Comparison of ENCODE assay signal across 9 cellular contexts in the genomic region with DNA sequence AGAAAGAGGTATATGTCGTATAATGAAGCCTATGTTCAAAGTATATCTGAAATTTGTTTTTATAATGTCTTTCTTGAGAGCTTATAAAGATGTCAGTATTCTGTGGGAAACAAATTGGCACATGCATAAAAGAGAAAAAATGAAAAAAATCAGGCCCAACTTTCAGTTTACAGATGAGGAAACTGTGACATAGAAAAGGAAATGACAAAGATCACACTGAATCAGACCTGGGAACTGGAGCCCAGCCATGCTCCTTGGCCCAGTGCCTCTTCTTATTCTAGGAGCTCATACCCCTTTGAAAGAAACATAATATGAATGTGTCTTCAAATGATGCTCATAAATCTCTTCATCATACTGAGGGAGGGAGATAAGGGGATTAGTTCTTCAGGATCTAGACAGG. TPM values are rescaled to one million over a fixed set of nuclear protein-coding genes. Genes with fewer than 3 reads are reported as not detected.
DNase-seq lines count a peak whose midpoint lies in the region; ATAC-seq and TF ChIP-seq lines count a peak whose summit lies in the region.
"Had no signal": no experiment of that assay in that cellular context is flagged by ENCODE, and none has a peak within 500 bp of the region (broad histone marks: within the 10 kb centered on the region; RNA-seq: fewer than 3 reads in every experiment).

No MANE protein-coding gene starts in this region.

- WGBS in mammary epithelial cell (ENCODE audit: low coverage, missing lambda C conversion rate) = 85% methylated on average over 1 of the region's 1 CpG

- H3K79me2 ChIP-seq in mammary epithelial cell (ENCODE audit: insufficient read depth, low read length) = peaks cover 14% of the 10 kb centered on the region

- H2AFZ ChIP-seq in mammary epithelial cell (ENCODE audit: low read depth, low read length) = no peak overlapping the region

- H3K27ac Mint-ChIP-seq in CD8-positive, alpha-beta T cell = peak overlapping the region; percentile 37
- peak overlapping the region in 4 of 6 donors; percentile 33 to 93 (median 88) for H3K27ac Mint-ChIP-seq in naive B cell

- no peaks in the 10 kb centered on the region for H3K36me3 ChIP-seq in CD8-positive, alpha-beta T cell (ENCODE audit: insufficient read depth, low read length)
- H3K36me3 ChIP-seq in MG63 (peaks cover 42% of the 10 kb centered on the region), mammary epithelial cell (ENCODE audit: insufficient read depth, low read length) (no peaks in the 10 kb centered on the region)

- peaks cover 12% of the 10 kb centered on the region for H3K4me1 ChIP-seq in CD8-positive, alpha-beta T cell (ENCODE audit: insufficient read depth, low read length)
- H3K4me1 ChIP-seq in mammary epithelial cell (ENCODE audit: insufficient read depth, low read length) = peaks cover 5% of the 10 kb centered on the region

- POLR2A ChIA-PET in CD8-positive, alpha-beta T cell (lab: Charles Lee) = interaction anchor here (2.2 to 2.4 kb wide), 2 partner anchors 97 to 108 kb away, joined by 7 to 8 read pairs; partner anchors contain the start of gene ATP13A3

- peaks cover 23% of the 10 kb centered on the region for H3K9me3 Mint-ChIP-seq in CD8-positive, alpha-beta T cell
- peaks cover 0 to 9% (median 7%) of the 10 kb centered on the region in 7 donors for H3K9me3 Mint-ChIP-seq in naive B cell

- H3K9ac ChIP-seq in mammary epithelial cell (ENCODE audit: insufficient read depth, low read length) = no peak overlapping the region

- no peak for DNase-seq in CD8-positive, alpha-beta T cell
- DNase-seq in MG63 = peak; percentile 59
- DNase-seq in mammary epithelial cell = no peak
- DNase-seq in naive B cell = no peak
- DNase-seq in DMS79 (lab: John Stamatoyannopoulos, UW) = no peak
- DNase-seq: NCI-H1417 treated with DMSO at 0.1 percent for 48 hours had no signal

- TF ChIP-seq CTCF in CD8-positive, alpha-beta T cell (IDR thresholded peaks at IDR 0.05) = no peak
- TF ChIP-seq CTCF in mammary epithelial cell (conservative IDR thresholded peaks at IDR 0.05 in 1 of 2, IDR thresholded peaks at IDR 0.05 in 1 of 2; ENCODE audit: extremely low read depth in 1 of 2, insufficient read depth in 1 of 2, low read depth in 1 of 2, low read length in 2 of 2) = no peak

- no TSS peak for BruUV-seq in mammary epithelial cell (replicated peaks; lab: Mats Ljungman, UMichigan)

- no peaks in the 10 kb centered on the region for H3K9me3 ChIP-seq in CD8-positive, alpha-beta T cell (ENCODE audit: low read length)
- H3K9me3 ChIP-seq in MG63 = no peaks in the 10 kb centered on the region
- no peaks in the 10 kb centered on the region for H3K9me3 ChIP-seq in mammary epithelial cell (replicated peaks; ENCODE audit: insufficient read depth, low read length)

- no peaks in the 10 kb centered on the region for H3K27me3 Mint-ChIP-seq in CD8-positive, alpha-beta T cell (ENCODE audit: low read depth)
- H3K27me3 Mint-ChIP-seq in naive B cell = no peaks in the 10 kb centered on the region

- dilution Hi-C loops in mammary epithelial cell (cut with HindIII; ENCODE audit: low sequenced_read_pairs) = loop anchor here (5.0 kb wide), 1 partner anchor 98 kb away; the partner anchor contains the start of gene ATP13A3

- peak overlapping the region; percentile 91 for H3K4me3 Mint-ChIP-seq in CD8-positive, alpha-beta T cell
- H3K4me3 Mint-ChIP-seq in naive B cell = peak overlapping the region in 7 of 8 donors; percentile 5 to 97 (median 95)

- ATAC-seq in CD8-positive, alpha-beta T cell = no peak
- no peak for ATAC-seq in naive B cell (ENCODE audit: low read depth in 2 of 2)
- ATAC-seq in HG03342 (IDR thresholded peaks at IDR 0.05; ENCODE audit: unreplicated experiment) = no peak
- ATAC-seq in GM19452 (IDR thresholded peaks at IDR 0.05; ENCODE audit: unreplicated experiment) = no peak
- no peak for ATAC-seq in HG03097 (IDR thresholded peaks at IDR 0.05; ENCODE audit: low FRiP score, unreplicated experiment)

- no peaks in the 10 kb centered on the region for H3K27me3 ChIP-seq in CD8-positive, alpha-beta T cell (ENCODE audit: insufficient read depth, low read length)
- H3K27me3 ChIP-seq in MG63 (no peaks in the 10 kb centered on the region), mammary epithelial cell (ENCODE audit: insufficient read depth, low read length) (no peaks in the 10 kb centered on the region)

- no peak overlapping the region for H3K27ac ChIP-seq in CD8-positive, alpha-beta T cell (ENCODE audit: low read depth, low read length)
- H3K27ac ChIP-seq in mammary epithelial cell (ENCODE audit: insufficient read depth, low read depth, low read length) = peak overlapping the region; percentile 82

- peaks cover 9% of the 10 kb centered on the region for H3K36me3 Mint-ChIP-seq in CD8-positive, alpha-beta T cell
- no peaks in the 10 kb centered on the region for H3K36me3 Mint-ChIP-seq in naive B cell

- H3K4me2 ChIP-seq in mammary epithelial cell (ENCODE audit: insufficient read depth, low read depth, low read length) = peak overlapping the region; percentile 93

- H4K20me1 ChIP-seq in mammary epithelial cell (ENCODE audit: insufficient read depth, low read length) = no peaks in the 10 kb centered on the region

- H3K4me1 Mint-ChIP-seq in CD8-positive, alpha-beta T cell (ENCODE audit: low read depth) = peaks cover 10% of the 10 kb centered on the region
- H3K4me1 Mint-ChIP-seq in naive B cell = peaks cover 9 to 21% (median 16%) of the 10 kb centered on the region in 3 donors

- CTCF ChIA-PET in CD8-positive, alpha-beta T cell (lab: Charles Lee) = interaction anchor here (1.0 kb wide), 2 partner anchors 9 to 10 kb away, joined by 3 to 5 read pairs; no protein-coding TSS in a partner anchor
- CTCF ChIA-PET in mammary epithelial cell (lab: Charles Lee; ENCODE audit: low non-redundant PET) = no interaction called here

- in situ Hi-C loops in mammary epithelial cell (cut with MboI; ENCODE audit: low sequenced_read_pairs in 2 of 2) = loop anchor here in 1 of 2 donors (5.0 kb wide), 1 partner anchor 103 kb away; no protein-coding TSS in a partner anchor

- intact Hi-C loops in CD8-positive, alpha-beta T cell (cut with DNase I, micrococcal nuclease) = loop anchor here in 1 of 2 experiments (5.0 kb wide), 1 partner anchor 87 kb away; the partner anchor contains the start of gene LSG1
- intact Hi-C loops in mammary epithelial cell (cut with micrococcal nuclease) = no loop called here

- H3K4me3 ChIP-seq in CD8-positive, alpha-beta T cell (ENCODE audit: low read depth, low read length) = no peak overlapping the region
- peak overlapping the region; percentile 99 for H3K4me3 ChIP-seq in MG63
- H3K4me3 ChIP-seq in mammary epithelial cell (replicated peaks in 1 of 3; ENCODE audit: insufficient read depth in 1 of 3, low read depth in 2 of 3, low read length in 3 of 3) = peak overlapping the region in 2 of 3 experiments; percentile 85 to 87

RNA-seq across cellular contexts. Expression of gene TMEM44, which starts 48.4 kb away (rescaled TPM):
- total RNA-seq in CD8-positive, alpha-beta T cell = 1 to 10 TPM; 1.0 to 2.4 TPM
- 15.4 and 40.9 TPM in 2 replicates for total RNA-seq in MG63 (2014; rRNA removed; shearing (Covaris generic); ENCODE audit: low replicate concordance)
- total RNA-seq in mammary epithelial cell = 10 to 100 TPM; 12.0 to 21.1 TPM
- 14.0 TPM for polyA plus RNA-seq in mammary epithelial cell
- polyA minus RNA-seq in mammary epithelial cell = 14.6 TPM
- 1 to 10 TPM in 2 of 6 donors, under 1 TPM in 3, not detected in 1; 0.60 to 2.4 (median 0.94) TPM for polyA plus RNA-seq in naive B cell (ENCODE audit: low read depth in 6 of 6)
